7 cellular contexts compared by ENCODE assay signal in genomic region chr6:44249082-44249748, GRCh38. TPM values are rescaled to one million over a fixed set of nuclear protein-coding genes. Genes with fewer than 3 reads are reported as not detected.
A peak's percentile ranks its signal among the peaks of the same experiment; 100 is the strongest.
DNase-seq lines count a peak whose midpoint lies in the region; ATAC-seq and TF ChIP-seq lines count a peak whose summit lies in the region.

No MANE protein-coding gene starts in this region.

- H3K27me3 Mint-ChIP-seq in WTC11 (ENCODE audit: low read depth): no peaks in the 10 kb centered on the region

- TF ChIP-seq RAD21 in HCT116 (IDR thresholded peaks at IDR 0.05; ENCODE audit: low read depth): no peak

- peak overlapping the region; percentile 95 for H3K9ac ChIP-seq in HCT116 (ENCODE audit: low read length)
- H3K9ac ChIP-seq in skeletal muscle tissue (ENCODE audit: low read depth in 1 of 3, low read length in 3 of 3): peak overlapping the region in 1 of 3 donors; percentile 4

- no peaks in the 10 kb centered on the region for H3K9me3 Mint-ChIP-seq in WTC11

- BruUV-seq in HCT116 (replicated peaks; lab: Mats Ljungman, UMichigan): no TSS peak

- H3K27ac Mint-ChIP-seq in WTC11: peak overlapping the region; percentile 95

- H3K4me2 ChIP-seq in HCT116 (ENCODE audit: low read length): peak overlapping the region; percentile 83

- RAD21 ChIA-PET in HCT116 (lab: Charles Lee; ENCODE audit: low non-redundant PET in 1 of 2, low total read pairs in 2 of 2, uncharacterized antibody in 2 of 2, unreplicated experiment in 2 of 2): no interaction called here

- H3K9me3 ChIP-seq in HCT116 (ENCODE audit: control insufficient read depth in 1 of 2, insufficient read depth in 1 of 2, low read depth in 1 of 2, low read length in 2 of 2): no peaks in the 10 kb centered on the region
- no peaks in the 10 kb centered on the region for H3K9me3 ChIP-seq in skeletal muscle tissue (ENCODE audit: control insufficient read depth in 3 of 3, low read length in 3 of 3)

- peaks cover 10 to 34% of the 10 kb centered on the region in 2 experiments for H3K4me1 ChIP-seq in HCT116 (ENCODE audit: control insufficient read depth in 1 of 2, insufficient read depth in 2 of 2, low read length in 2 of 2)
- H3K4me1 ChIP-seq in skeletal muscle tissue (ENCODE audit: control insufficient read depth in 3 of 3, insufficient read depth in 3 of 3, low read length in 3 of 3): peaks cover 22 to 53% (median 32%) of the 10 kb centered on the region in 3 donors

- H3K79me2 ChIP-seq in HCT116 (ENCODE audit: insufficient read depth, low read length): peaks cover 65% of the 10 kb centered on the region

- no peak for TF ChIP-seq CTCF in HCT116 (IDR thresholded peaks at IDR 0.05 in 2 of 3, conservative IDR thresholded peaks at IDR 0.05 in 1 of 3; ENCODE audit: borderline replicate concordance in 1 of 3, insufficient read depth in 1 of 3, low read depth in 2 of 3, low read length in 2 of 3)
- no peak for TF ChIP-seq CTCF in WTC11 (IDR thresholded peaks at IDR 0.05)
- no peak for TF ChIP-seq CTCF in foreskin fibroblast (IDR thresholded peaks at IDR 0.05; ENCODE audit: low read depth, low read length)

- H3K27ac ChIP-seq in HCT116 (ENCODE audit: low read depth, low read length): peak overlapping the region; percentile 82
- peak overlapping the region; percentile 99 for H3K27ac ChIP-seq in skeletal muscle tissue (ENCODE audit: low read depth, low read length)

- H3K4me1 Mint-ChIP-seq in WTC11: peaks cover 45% of the 10 kb centered on the region

- no peak overlapping the region for H2AFZ ChIP-seq in HCT116 (ENCODE audit: low read depth, low read length, poor library complexity, severe bottlenecking)

- peaks cover 71% of the 10 kb centered on the region for H3K36me3 Mint-ChIP-seq in WTC11

- H4K20me1 ChIP-seq in HCT116 (ENCODE audit: insufficient read depth): peaks cover 59% of the 10 kb centered on the region

- no peak for TF ChIP-seq POLR2A in HCT116 (IDR thresholded peaks at IDR 0.05; ENCODE audit: borderline replicate concordance, extremely low read depth, insufficient read depth, insufficient read length)

- intact Hi-C loops in HCT116 (cut with micrococcal nuclease): no loop called here

- CTCF ChIA-PET in HCT116 (lab: Charles Lee): no interaction called here
- CTCF ChIA-PET in WTC11 (lab: Charles Lee): interaction anchor here (1.4 to 1.5 kb wide), 2 partner anchors 12 to 14 kb away, joined by 3 read pairs; no protein-coding TSS in a partner anchor

- ATAC-seq in HCT116 (no peak), WTC11 (no peak), HG03175 (IDR thresholded peaks at IDR 0.05; ENCODE audit: unreplicated experiment) (no peak), HG02970 (IDR thresholded peaks at IDR 0.05; ENCODE audit: low FRiP score, unreplicated experiment) (no peak)

- H3K36me3 ChIP-seq in HCT116 (ENCODE audit: control insufficient read depth in 1 of 2, insufficient read depth in 2 of 2, low read length in 2 of 2) (peaks cover 55 to 66% of the 10 kb centered on the region in 2 experiments), skeletal muscle tissue (ENCODE audit: control insufficient read depth in 3 of 3, insufficient read depth in 3 of 3, low read length in 3 of 3) (peaks cover 45 to 55% (median 53%) of the 10 kb centered on the region in 3 donors)

- no peak for DNase-seq in HCT116 (ENCODE audit: low read depth, low spot score)
- no peak for DNase-seq in WTC11 (ENCODE audit: low spot score)
- no peak for DNase-seq in foreskin fibroblast
- no peak for DNase-seq in NCI-H2081 (lab: John Stamatoyannopoulos, UW)

- POLR2A ChIA-PET in HCT116 (lab: Charles Lee): interaction anchor here (1.2 kb wide), 1 partner anchor 12 kb away, joined by 4 read pairs; no protein-coding TSS in a partner anchor
- POLR2A ChIA-PET in WTC11 (lab: Charles Lee): interaction anchor here (4.8 kb wide), 1 partner anchor 7 kb away, joined by 83 read pairs; the partner anchor contains the start of gene SLC35B2

- no peaks in the 10 kb centered on the region for H3K9me2 ChIP-seq in HCT116 (ENCODE audit: insufficient read depth)

- H3K27me3 ChIP-seq in HCT116 (ENCODE audit: insufficient read depth, low read length) (no peaks in the 10 kb centered on the region), skeletal muscle tissue (ENCODE audit: control insufficient read depth in 3 of 3, insufficient read depth in 3 of 3, low read length in 3 of 3) (no peaks in the 10 kb centered on the region)

- H3K4me3 Mint-ChIP-seq in WTC11: peak overlapping the region; percentile 99

- H3K4me3 ChIP-seq in HCT116 (replicated peaks in 1 of 2; ENCODE audit: low read depth in 1 of 2, low read length in 2 of 2): peak overlapping the region; percentile 82 to 100
- peak overlapping the region; percentile 82 to 93 for H3K4me3 ChIP-seq in foreskin fibroblast (ENCODE audit: low read depth in 1 of 2, low read length in 2 of 2)
- H3K4me3 ChIP-seq in skeletal muscle tissue (ENCODE audit: low read length in 3 of 3): peak overlapping the region; percentile 24 to 100 (median 86)

TF ChIP-seq in HCT116, 20 proteins besides CTCF, POLR2A, EP300 and RAD21 (continues in another document):
- TF ChIP-seq ZNF274 (IDR thresholded peaks at IDR 0.05; ENCODE audit: low read depth, low read length) (no peak), SRF (IDR thresholded peaks at IDR 0.05; ENCODE audit: low read depth) (no peak), ZFX (IDR thresholded peaks at IDR 0.05) (no peak), EZH2phosphoT487 (IDR thresholded peaks at IDR 0.05; ENCODE audit: borderline replicate concordance) (no peak), SP1 (IDR thresholded peaks at IDR 0.05; ENCODE audit: low read depth) (no peak)

TF ChIP-seq in WTC11, 78 proteins besides CTCF, POLR2A, EP300 and RAD21 (continues in another document):
- no peak for TF ChIP-seq HMGXB4 (CRISPR knock-in tag; IDR thresholded peaks at IDR 0.05)
- no peak for TF ChIP-seq ZNF281 (CRISPR knock-in tag; IDR thresholded peaks at IDR 0.05)
- no peak for TF ChIP-seq KAT7 (CRISPR knock-in tag; IDR thresholded peaks at IDR 0.05; ENCODE audit: borderline replicate concordance)
- no peak for TF ChIP-seq ESRRA (CRISPR knock-in tag; IDR thresholded peaks at IDR 0.05; ENCODE audit: borderline replicate concordance)
- TF ChIP-seq ZNF423 (CRISPR knock-in tag; IDR thresholded peaks at IDR 0.05): no peak

RNA-seq across cellular contexts. Expression of gene HSP90AB1, which starts 2.3 kb away (rescaled TPM):
- total RNA-seq in HCT116 (2021; ENCODE audit: unreplicated experiment) (2,554 TPM), WTC11 (2021) (2,159 to 2,172 TPM (median 2,171 TPM) in 3 replicates), skeletal muscle tissue (474 TPM)
- polyA plus RNA-seq in HCT116 (2012): 1,463 and 1,823 TPM in 2 replicates

RNA-seq across cellular contexts. Expression of gene SLC35B2, which starts 8.1 kb away (rescaled TPM):
- 50.5 TPM for total RNA-seq in HCT116 (2021; ENCODE audit: unreplicated experiment)
- 35.2 and 47.5 TPM in 2 replicates for polyA plus RNA-seq in HCT116 (2012)
- 28.9 to 36.7 TPM (median 30.8 TPM) in 3 replicates for total RNA-seq in WTC11 (2021)
- 26.1 TPM for total RNA-seq in skeletal muscle tissue

RNA-seq across cellular contexts. Expression of gene NFKBIE, which starts 16.1 kb away (rescaled TPM):
- total RNA-seq in HCT116 (2021; ENCODE audit: unreplicated experiment): 7.6 TPM
- polyA plus RNA-seq in HCT116 (2012): 6.2 and 8.2 TPM in 2 replicates
- 8.3 to 10.4 TPM (median 10.3 TPM) in 3 replicates for total RNA-seq in WTC11 (2021)
- 6.3 TPM for total RNA-seq in skeletal muscle tissue

RNA-seq across cellular contexts. Expression of gene TMEM151B, which starts 21.0 kb away (rescaled TPM):
- total RNA-seq in HCT116 (2021; ENCODE audit: unreplicated experiment): not detected
- 0.34 and 0.35 TPM in 2 replicates for polyA plus RNA-seq in HCT116 (2012)
- 5.5 to 5.6 TPM (median 5.5 TPM) in 3 replicates for total RNA-seq in WTC11 (2021)
- total RNA-seq in skeletal muscle tissue: not detected

RNA-seq across cellular contexts. Expression of gene SLC29A1, which starts 25.8 kb away (rescaled TPM):
- total RNA-seq in HCT116 (2021; ENCODE audit: unreplicated experiment) (67.6 TPM), WTC11 (2021) (131 to 139 TPM (median 132 TPM) in 3 replicates), skeletal muscle tissue (14.6 TPM)
- polyA plus RNA-seq in HCT116 (2012): 60.2 and 73.6 TPM in 2 replicates
